In the genomic region with DNA sequence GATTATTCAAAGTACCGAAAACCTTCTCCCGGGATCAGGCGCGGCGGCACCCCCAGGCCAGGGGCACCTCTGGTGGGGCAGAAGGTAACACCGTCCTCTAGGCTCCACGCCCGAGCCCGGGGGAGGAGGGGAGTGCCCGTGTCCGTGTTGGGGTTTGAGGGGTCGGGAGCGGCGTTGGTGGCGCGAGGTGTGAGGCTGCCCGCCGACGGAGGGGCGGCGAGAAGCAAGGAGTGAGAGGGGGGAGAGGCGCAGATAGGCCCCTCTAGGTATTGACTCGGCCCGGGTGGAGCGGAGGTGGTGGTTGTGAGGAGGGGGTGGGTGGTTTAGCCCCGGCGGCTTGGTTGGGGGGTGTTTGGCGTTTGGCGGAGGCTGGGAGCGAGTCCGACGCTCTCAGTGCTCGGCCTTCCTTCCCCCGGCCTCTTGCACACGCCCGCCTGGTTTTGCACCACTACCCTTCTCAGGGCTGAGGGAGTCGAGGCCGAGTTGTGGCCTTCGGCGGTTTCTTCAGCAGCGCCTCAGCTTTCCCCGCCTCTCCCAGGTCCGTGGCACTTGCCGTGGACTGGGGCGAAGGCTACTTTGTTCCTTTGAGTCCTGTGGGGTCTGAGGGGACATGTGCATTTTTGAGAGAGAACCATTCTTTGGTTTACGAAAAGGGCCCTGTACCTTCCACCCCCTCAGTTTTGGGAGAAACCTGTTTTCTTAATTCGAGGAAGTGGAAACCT, we compare ENCODE assay signal across 8 cellular contexts. TPM values are rescaled to one million over a fixed set of nuclear protein-coding genes. Genes with fewer than 3 reads are reported as not detected.
A peak's percentile ranks its signal among the peaks of the same experiment; 100 is the strongest.
DNase-seq lines count a peak whose midpoint lies in the region; ATAC-seq and TF ChIP-seq lines count a peak whose summit lies in the region.

No MANE protein-coding gene starts in this region.

- H3K36me3 ChIP-seq in lung (ENCODE audit: control insufficient read depth in 2 of 2, insufficient read depth in 2 of 2, low read length in 2 of 2) (no peaks in the 10 kb centered on the region), subcutaneous abdominal adipose tissue (ENCODE audit: control insufficient read depth in 5 of 5, insufficient read depth in 5 of 5, low read length in 5 of 5) (no peaks in the 10 kb centered on the region)

- H3K9me3 ChIP-seq in lung (ENCODE audit: control insufficient read depth in 2 of 2, insufficient read depth in 1 of 2, low read length in 1 of 2) (no peaks in the 10 kb centered on the region), subcutaneous abdominal adipose tissue (ENCODE audit: control insufficient read depth in 5 of 5, low read length in 5 of 5) (no peaks in the 10 kb centered on the region)

- no peaks in the 10 kb centered on the region for H3K27me3 Mint-ChIP-seq in dendritic cell treated with granulocyte-macrophage colony-stimulating factor and Interleukin-4, amounts not matched to agents 40 ng/mL and 50 ng/mL, for 4 days

- intact Hi-C loops in dendritic cell treated with granulocyte-macrophage colony-stimulating factor and Interleukin-4, amounts not matched to agents 40 ng/mL and 50 ng/mL, for 4 days (cut with micrococcal nuclease): loop anchor here (10.0 kb wide), 1 partner anchor 1869 kb away; a partner anchor contains a TSS

- H3K27ac ChIP-seq in lung (ENCODE audit: low read depth in 1 of 2, low read length in 1 of 2) (peak overlapping the region; percentile 95 to 96), subcutaneous abdominal adipose tissue (ENCODE audit: low read depth, low read length) (peak overlapping the region; percentile 100)

- no peak for TF ChIP-seq CTCF in lung (IDR thresholded peaks at IDR 0.05; ENCODE audit: control extremely low read depth, extremely low read depth)

- H3K4me3 ChIP-seq in lung: peak overlapping the region; percentile 88
- peak overlapping the region; percentile 80 to 96 (median 94) for H3K4me3 ChIP-seq in subcutaneous abdominal adipose tissue (ENCODE audit: low read depth in 1 of 5, low read length in 5 of 5)

- 0 to 1% methylated on average over 40 to 47 of the region's 47 CpGs for WGBS in lung, 2 donors

- H3K9me3 Mint-ChIP-seq in dendritic cell treated with granulocyte-macrophage colony-stimulating factor and Interleukin-4, amounts not matched to agents 40 ng/mL and 50 ng/mL, for 4 days: no peaks in the 10 kb centered on the region

- peaks cover 47% of the 10 kb centered on the region for H3K4me1 Mint-ChIP-seq in dendritic cell treated with granulocyte-macrophage colony-stimulating factor and Interleukin-4, amounts not matched to agents 40 ng/mL and 50 ng/mL, for 4 days (ENCODE audit: low read depth)

- H3K27ac Mint-ChIP-seq in dendritic cell treated with granulocyte-macrophage colony-stimulating factor and Interleukin-4, amounts not matched to agents 40 ng/mL and 50 ng/mL, for 4 days: peak overlapping the region; percentile 100

- peak overlapping the region; percentile 99 to 100 (median 100) for H3K9ac ChIP-seq in subcutaneous abdominal adipose tissue (ENCODE audit: low read length in 5 of 5)

- peak; percentile 70 for DNase-seq in activated CD8-positive, alpha-beta memory T cell treated with anti-CD3 and anti-CD28 coated beads for 24 hours
- no peak for DNase-seq in activated CD8-positive, alpha-beta memory T cell treated with anti-CD3 and anti-CD28 coated beads, Interleukin-2, amount 50 U/mL, for 4 hours
- DNase-seq in T-helper 1 cell (peak in 3 of 5 donors; percentile 27 to 47 (median 38)), lung (ENCODE audit: low spot score) (no peak), DMS79 treated with DMSO at 0.1 percent for 48 hours (lab: John Stamatoyannopoulos, UW) (no peak)

- H3K4me1 ChIP-seq in lung (ENCODE audit: control insufficient read depth in 2 of 2, insufficient read depth in 2 of 2, low read length in 2 of 2) (peaks cover 5 to 8% of the 10 kb centered on the region in 2 donors), subcutaneous abdominal adipose tissue (ENCODE audit: control insufficient read depth in 5 of 5, insufficient read depth in 5 of 5, low read length in 5 of 5) (peaks cover 6 to 58% (median 47%) of the 10 kb centered on the region in 5 donors)

- peaks cover 41% of the 10 kb centered on the region for H3K36me3 Mint-ChIP-seq in dendritic cell treated with granulocyte-macrophage colony-stimulating factor and Interleukin-4, amounts not matched to agents 40 ng/mL and 50 ng/mL, for 4 days (ENCODE audit: low read depth)

- H3K4me3 Mint-ChIP-seq in dendritic cell treated with granulocyte-macrophage colony-stimulating factor and Interleukin-4, amounts not matched to agents 40 ng/mL and 50 ng/mL, for 4 days: peak overlapping the region; percentile 96

- ATAC-seq in HG03097 (IDR thresholded peaks at IDR 0.05; ENCODE audit: low FRiP score, unreplicated experiment) (peak; percentile 0), lung (ENCODE audit: insufficient read depth, low FRiP score) (no peak)

- H3K27me3 ChIP-seq in lung (ENCODE audit: control insufficient read depth, insufficient read depth): no peaks in the 10 kb centered on the region
- no peaks in the 10 kb centered on the region for H3K27me3 ChIP-seq in subcutaneous abdominal adipose tissue (ENCODE audit: control insufficient read depth in 5 of 5, insufficient read depth in 4 of 5, low read length in 5 of 5)

RNA-seq across cellular contexts. Expression of a gene that starts 0.4 kb away (rescaled TPM):
- 100 to 1,000 TPM in 1 of 2 donors, 10 to 100 TPM in 1; 49.6 to 159 TPM for total RNA-seq in lung
- polyA plus RNA-seq in lung: 10 to 100 TPM; 42.6 to 49.3 TPM

Comparison
In these comparisons a context has a peak if more than half of its experiments do, and no peak if none do; other contexts are left out.
1. DNase-seq: peak in activated CD8-positive, alpha-beta memory T cell treated with anti-CD3 and anti-CD28 coated beads for 24 hours (single experiment) and T-helper 1 cell (3 of 5); none in activated CD8-positive, alpha-beta memory T cell treated with anti-CD3 and anti-CD28 coated beads, Interleukin-2, amount 50 U/mL, for 4 hours (single experiment), lung (single experiment) and DMS79 treated with DMSO at 0.1 percent for 48 hours (single experiment).